In genomic region chr6:1187293-1188131, GRCh38 we compare ENCODE assay signal across 1 cellular context.
TF ChIP-seq lines count a peak whose summit lies in the region.

No MANE protein-coding gene starts in this region.

TF ChIP-seq in HepG2, 621 proteins besides CTCF, POLR2A, EP300 and RAD21 (continued from another document and continues in another):
- TF ChIP-seq AHDC1 (CRISPR knock-in tag; IDR thresholded peaks at IDR 0.05; ENCODE audit: borderline replicate concordance) (0 out of 2 replicates have a peak, but pooled peaks have one; percentile 28), GPBP1L1 (CRISPR knock-in tag; IDR thresholded peaks at IDR 0.05) (no peak), ZMYM2 (CRISPR knock-in tag; IDR thresholded peaks at IDR 0.05) (no peak), HDAC2 (CRISPR knock-in tag; IDR thresholded peaks at IDR 0.05) (peak; percentile 67), RFX5 (IDR thresholded peaks at IDR 0.05; ENCODE audit: low read depth, low read length) (no peak), ZBTB7B (CRISPR knock-in tag; IDR thresholded peaks at IDR 0.05) (peak; percentile 70; the same call in 1 of the 2 replicates), ZXDC (CRISPR knock-in tag; IDR thresholded peaks at IDR 0.05) (no peak), PHF21A (CRISPR knock-in tag; IDR thresholded peaks at IDR 0.05) (peak; percentile 54; the same call in 1 of the 2 replicates), SOX6 (IDR thresholded peaks at IDR 0.05) (no peak), SOX6 (CRISPR knock-in tag; IDR thresholded peaks at IDR 0.05) (no peak), DZIP1 (CRISPR knock-in tag; IDR thresholded peaks at IDR 0.05) (no peak), ATF6 (CRISPR knock-in tag; conservative IDR thresholded peaks at IDR 0.05) (no peak), ZNF207 (IDR thresholded peaks at IDR 0.05; ENCODE audit: borderline replicate concordance) (no peak), ZNF543 (CRISPR knock-in tag; IDR thresholded peaks at IDR 0.05) (no peak), ZNF24 (IDR thresholded peaks at IDR 0.05) (no peak), RELA (CRISPR knock-in tag; IDR thresholded peaks at IDR 0.05) (no peak), ZBTB26 (CRISPR knock-in tag; IDR thresholded peaks at IDR 0.05; ENCODE audit: borderline replicate concordance) (0 out of 2 replicates have a peak, but pooled peaks have one; percentile 18), ZNF839 (CRISPR knock-in tag; IDR thresholded peaks at IDR 0.05; ENCODE audit: borderline replicate concordance) (no peak), ZSCAN25 (CRISPR knock-in tag; IDR thresholded peaks at IDR 0.05) (no peak), ZNF350 (CRISPR knock-in tag; IDR thresholded peaks at IDR 0.05; ENCODE audit: borderline replicate concordance, low read depth) (no peak), HNF1A (IDR thresholded peaks at IDR 0.05; ENCODE audit: low read depth) (no peak), HNF1A (CRISPR knock-in tag; IDR thresholded peaks at IDR 0.05; ENCODE audit: borderline replicate concordance) (no peak), CREM (IDR thresholded peaks at IDR 0.05) (peak; percentile 17; the same call in 1 of the 2 replicates), CREM (CRISPR knock-in tag; IDR thresholded peaks at IDR 0.05) (no peak), SNAPC4 (CRISPR knock-in tag; IDR thresholded peaks at IDR 0.05) (no peak)
